In the genomic region with DNA sequence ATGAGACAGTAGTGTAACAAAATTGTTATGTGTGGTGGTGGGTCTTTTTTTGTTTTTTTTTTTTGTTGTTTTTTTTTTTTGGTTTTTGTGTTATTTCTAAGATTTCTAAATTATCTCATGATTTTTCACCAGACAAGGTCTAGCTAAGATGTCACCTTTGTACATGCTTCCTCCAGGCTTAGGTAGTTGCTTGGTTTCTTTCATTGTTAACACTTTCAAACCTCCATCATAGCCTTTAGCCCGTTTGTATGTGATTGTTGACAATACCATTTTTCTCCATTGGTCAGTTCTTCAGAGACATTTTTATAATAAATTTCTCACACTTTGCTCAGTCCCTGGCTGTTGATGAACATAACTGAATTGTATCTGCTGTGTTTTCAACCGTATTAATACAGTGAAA, we compare ENCODE assay signal across 10 cellular contexts. TPM values are rescaled to one million over a fixed set of nuclear protein-coding genes. Genes with fewer than 3 reads are reported as not detected.
DNase-seq lines count a peak whose midpoint lies in the region; ATAC-seq, FAIRE-seq and TF ChIP-seq lines count a peak whose summit lies in the region.
"Had no signal": no experiment of that assay in that cellular context is flagged by ENCODE, and none has a peak within 500 bp of the region (broad histone marks: within the 10 kb centered on the region; RNA-seq: fewer than 3 reads in every experiment).

No MANE protein-coding gene starts in this region.

- POLR2A ChIA-PET in activated CD4-positive, alpha-beta memory T cell treated with anti-CD3 and anti-CD28 coated beads for 36 hours (lab: Charles Lee) = no interaction called here

- no peaks in the 10 kb centered on the region for H3K9me2 ChIP-seq in hepatocyte (replicated peaks; ENCODE audit: insufficient read depth)

- no peak overlapping the region for H2AFZ ChIP-seq in hepatocyte

- H3K9me3 Mint-ChIP-seq in activated T-cell treated with anti-CD3 and anti-CD28 coated beads, Interleukin-2, amount 50 U/mL, for 72 hours = peaks cover 0 to 2% of the 10 kb centered on the region in 2 donors
- H3K9me3 Mint-ChIP-seq in activated CD4-positive, alpha-beta memory T cell treated with anti-CD3 and anti-CD28 coated beads for 36 hours = peaks cover 8% of the 10 kb centered on the region

- H3K27me3 Mint-ChIP-seq in activated T-cell treated with anti-CD3 and anti-CD28 coated beads, Interleukin-2, amount 50 U/mL, for 72 hours (ENCODE audit: low read depth) = no peaks in the 10 kb centered on the region
- no peaks in the 10 kb centered on the region for H3K27me3 Mint-ChIP-seq in activated CD4-positive, alpha-beta memory T cell treated with anti-CD3 and anti-CD28 coated beads for 36 hours

- peaks cover 83% of the 10 kb centered on the region for H3K79me2 ChIP-seq in hepatocyte

- H3K4me3 ChIP-seq in hepatocyte = peak overlapping the region; percentile 51
- H3K4me3 ChIP-seq in stomach = peak overlapping the region; percentile 85 to 100 (median 97)

- H3K4me1 ChIP-seq in hepatocyte (ENCODE audit: insufficient read depth) (peaks cover 19% of the 10 kb centered on the region), stomach (peaks cover 10 to 73% (median 51%) of the 10 kb centered on the region in 4 donors)

- WGBS in hepatocyte (ENCODE audit: low lambda C conversion rate, missing lambda C conversion rate) = 57% methylated on average over 2 of the region's 2 CpGs
- WGBS in stomach, 5 donors = 12 to 25% (median 16%) methylated on average over 2 of the region's 2 CpGs

- no peak for DNase-seq in activated T-cell treated with anti-CD3 and anti-CD28 coated beads, Interleukin-2, amount 50 U/mL, for 72 hours
- DNase-seq in activated T-cell treated with anti-CD3 and anti-CD28 coated beads, Interleukin-2, amount 50 U/mL, for 1 hour = no peak
- no peak for DNase-seq in activated CD4-positive, alpha-beta memory T cell treated with anti-CD3 and anti-CD28 coated beads for 36 hours
- DNase-seq in hepatocyte (ENCODE audit: low spot score) = no peak
- DNase-seq in stomach = no peak
- no peak for DNase-seq in NCI-H510A (lab: John Stamatoyannopoulos, UW)
- DNase-seq in frontal cortex (ENCODE audit: low spot score in 2 of 2) = no peak
- DNase-seq in ureter (ENCODE audit: low spot score) = no peak
- DNase-seq: COR-L47 had no signal

- CTCF ChIA-PET in activated CD4-positive, alpha-beta memory T cell treated with anti-CD3 and anti-CD28 coated beads for 36 hours (lab: Charles Lee) = interaction anchor here (1.4 kb wide), 1 partner anchor 60 kb away, joined by 4 read pairs; no protein-coding TSS in a partner anchor

- TF ChIP-seq EP300 in stomach (IDR thresholded peaks at IDR 0.05) = no peak

- peak overlapping the region; percentile 67 for H3K27ac Mint-ChIP-seq in activated T-cell treated with anti-CD3 and anti-CD28 coated beads, Interleukin-2, amount 50 U/mL, for 72 hours
- no peak overlapping the region for H3K27ac Mint-ChIP-seq in activated CD4-positive, alpha-beta memory T cell treated with anti-CD3 and anti-CD28 coated beads for 36 hours

- H3K9me3 ChIP-seq in hepatocyte (ENCODE audit: low read depth) (no peaks in the 10 kb centered on the region), stomach (no peaks in the 10 kb centered on the region)

- H3K4me2 ChIP-seq in hepatocyte = peak overlapping the region; percentile 93

- no peaks in the 10 kb centered on the region for H3K36me3 ChIP-seq in hepatocyte (replicated peaks; ENCODE audit: insufficient read depth, low read depth)
- no peaks in the 10 kb centered on the region for H3K36me3 ChIP-seq in stomach

- H3K36me3 Mint-ChIP-seq in activated T-cell treated with anti-CD3 and anti-CD28 coated beads, Interleukin-2, amount 50 U/mL, for 72 hours (ENCODE audit: insufficient read depth in 2 of 2) = peaks cover 5 to 13% of the 10 kb centered on the region in 2 donors
- H3K36me3 Mint-ChIP-seq in activated CD4-positive, alpha-beta memory T cell treated with anti-CD3 and anti-CD28 coated beads for 36 hours = peaks cover 23% of the 10 kb centered on the region

- ATAC-seq in activated T-cell treated with anti-CD3 and anti-CD28 coated beads, Interleukin-2, amount 50 U/mL, for 72 hours (replicated peaks in 1 of 2) = no peak

- H3K4me3 Mint-ChIP-seq in activated T-cell treated with anti-CD3 and anti-CD28 coated beads, Interleukin-2, amount 50 U/mL, for 72 hours = peak overlapping the region; percentile 99
- peak overlapping the region; percentile 99 for H3K4me3 Mint-ChIP-seq in activated CD4-positive, alpha-beta memory T cell treated with anti-CD3 and anti-CD28 coated beads for 36 hours

- TF ChIP-seq CTCF in hepatocyte (IDR thresholded peaks at IDR 0.05; ENCODE audit: poor library complexity) (no peak), stomach (IDR thresholded peaks at IDR 0.05) (no peak)

- intact Hi-C loops in activated CD4-positive, alpha-beta memory T cell treated with anti-CD3 and anti-CD28 coated beads for 36 hours (cut with micrococcal nuclease) = loop anchor here (5.0 to 10.0 kb wide), 2 partner anchors 796 to 1023 kb away; no protein-coding TSS in a partner anchor
- intact Hi-C loops in stomach (cut with DNase I; ENCODE audit: low total_unique reads) = loop anchor here (10.0 kb wide), 1 partner anchor 66 kb away; no protein-coding TSS in a partner anchor

- peaks cover 80% of the 10 kb centered on the region for H3K4me1 Mint-ChIP-seq in activated T-cell treated with anti-CD3 and anti-CD28 coated beads, Interleukin-2, amount 50 U/mL, for 72 hours (ENCODE audit: low read depth)
- peaks cover 69% of the 10 kb centered on the region for H3K4me1 Mint-ChIP-seq in activated CD4-positive, alpha-beta memory T cell treated with anti-CD3 and anti-CD28 coated beads for 36 hours (ENCODE audit: low read depth)

- no peak for FAIRE-seq in frontal cortex (lab: Jason Lieb, UNC)
- FAIRE-seq: TTC549 had no signal

- peaks cover 32% of the 10 kb centered on the region for H4K20me1 ChIP-seq in hepatocyte (ENCODE audit: insufficient read depth, poor library complexity, severe bottlenecking)

- H3K27me3 ChIP-seq in hepatocyte (no peaks in the 10 kb centered on the region), stomach (no peaks in the 10 kb centered on the region)

- TF ChIP-seq POLR2A in stomach (IDR thresholded peaks at IDR 0.05) = no peak

- H3K27ac ChIP-seq in hepatocyte (no peak overlapping the region), stomach (no peak overlapping the region)

RNA-seq across cellular contexts. Expression of a gene that starts 2.2 kb away (rescaled TPM):
- total RNA-seq in activated T-cell treated with anti-CD3 and anti-CD28 coated beads, Interleukin-2, amount 50 U/mL, for 72 hours = 10 to 100 TPM; 21.8 to 23.5 TPM
- total RNA-seq in activated CD4-positive, alpha-beta memory T cell treated with anti-CD3 and anti-CD28 coated beads for 36 hours = 10 to 100 TPM; 16.1 to 17.7 TPM
- total RNA-seq in hepatocyte (28.9 and 45.8 TPM in 2 replicates), stomach (10 to 100 TPM; 32.1 to 85.9 (median 55.9) TPM), frontal cortex (76.2 TPM), ureter (106 TPM)
- polyA plus RNA-seq in hepatocyte (8.3 and 9.3 TPM in 2 replicates), stomach (10 to 100 TPM in 1 of 3 donors, 1 to 10 TPM in 2; 4.9 to 17.2 (median 5.5) TPM)

RNA-seq across cellular contexts. Expression of a gene that starts 2.4 kb away (rescaled TPM):
- 10 to 100 TPM; 28.2 to 31.4 TPM for total RNA-seq in activated T-cell treated with anti-CD3 and anti-CD28 coated beads, Interleukin-2, amount 50 U/mL, for 72 hours
- total RNA-seq in activated CD4-positive, alpha-beta memory T cell treated with anti-CD3 and anti-CD28 coated beads for 36 hours = 10 to 100 TPM; 26.2 to 27.8 TPM
- 42.9 and 49.2 TPM in 2 replicates for total RNA-seq in hepatocyte
- polyA plus RNA-seq in hepatocyte = 18.9 and 25.2 TPM in 2 replicates
- 100 to 1,000 TPM in 1 of 5 donors, 10 to 100 TPM in 3, 1 to 10 TPM in 1; 2.0 to 113 (median 47.1) TPM for total RNA-seq in stomach
- 1 to 10 TPM; 2.6 to 4.7 (median 4.4) TPM for polyA plus RNA-seq in stomach
- 50.1 TPM for total RNA-seq in frontal cortex
- 55.7 TPM for total RNA-seq in ureter
